Comparison of ENCODE assay signal across 23 cellular contexts in genomic region chr6:70725817-70726413, GRCh38. TPM values are rescaled to one million over a fixed set of nuclear protein-coding genes. Genes with fewer than 3 reads are reported as not detected.
DNase-seq lines count a peak whose midpoint lies in the region; ATAC-seq and TF ChIP-seq lines count a peak whose summit lies in the region.
"Had no signal": no experiment of that assay in that cellular context is flagged by ENCODE, and none has a peak within 500 bp of the region (broad histone marks: within the 10 kb centered on the region; RNA-seq: fewer than 3 reads in every experiment).

No MANE protein-coding gene starts in this region.

- H3K9me3 Mint-ChIP-seq in endothelial cell (ENCODE audit: unreplicated experiment) = no peaks in the 10 kb centered on the region
- no peaks in the 10 kb centered on the region for H3K9me3 Mint-ChIP-seq in natural killer cell
- H3K9me3 Mint-ChIP-seq: activated T-cell treated with anti-CD3 and anti-CD28 coated beads, Interleukin-2, amount 50 U/mL, for 72 hours; stimulated activated naive CD8-positive, alpha-beta T cell treated with anti-CD3 and anti-CD28 coated beads, Interleukin-15, Interleukin-2, amounts not matched to agents 100 ng/mL and 50 ng/mL, for 24 hours had no signal

- TF ChIP-seq CTCF in endothelial cell (IDR thresholded peaks at IDR 0.05; ENCODE audit: unreplicated experiment) (no peak), natural killer cell (IDR thresholded peaks at IDR 0.05) (no peak), gastrocnemius medialis (IDR thresholded peaks at IDR 0.05 in 4 of 5, conservative IDR thresholded peaks at IDR 0.05 in 1 of 5) (no peak)

- ATAC-seq in natural killer cell = no peak
- no peak for ATAC-seq in gastrocnemius medialis
- ATAC-seq: activated T-cell treated with anti-CD3 and anti-CD28 coated beads, Interleukin-2, amount 50 U/mL, for 72 hours; body of pancreas; mucosa of descending colon; Right ventricle myocardium inferior had no signal

- no peak overlapping the region for H3K27ac ChIP-seq in gastrocnemius medialis
- H3K27ac ChIP-seq: body of pancreas had no signal

- no peaks in the 10 kb centered on the region for H3K27me3 ChIP-seq in gastrocnemius medialis
- H3K27me3 ChIP-seq: body of pancreas had no signal

- peaks cover 3% of the 10 kb centered on the region for H3K4me1 Mint-ChIP-seq in endothelial cell (ENCODE audit: unreplicated experiment)
- peaks cover 38 to 45% of the 10 kb centered on the region in 2 donors for H3K4me1 Mint-ChIP-seq in natural killer cell

- in situ Hi-C loops in gastrocnemius medialis (cut with MboI; ENCODE audit: low sequenced_read_pairs in 4 of 4) = no loop called here

- peaks cover 18 to 38% of the 10 kb centered on the region in 2 donors for H3K4me1 ChIP-seq in gastrocnemius medialis

- no peak overlapping the region for H3K4me3 ChIP-seq in gastrocnemius medialis
- H3K4me3 ChIP-seq: body of pancreas, mucosa of descending colon had no signal

- TF ChIP-seq POLR2A in gastrocnemius medialis (IDR thresholded peaks at IDR 0.05) = no peak

- H3K9me3 ChIP-seq in gastrocnemius medialis = no peaks in the 10 kb centered on the region
- H3K9me3 ChIP-seq: body of pancreas, mucosa of descending colon had no signal

- no peaks in the 10 kb centered on the region for H3K36me3 ChIP-seq in gastrocnemius medialis

- H3K36me3 Mint-ChIP-seq in endothelial cell (ENCODE audit: low read depth, unreplicated experiment) = peaks cover 6% of the 10 kb centered on the region
- no peaks in the 10 kb centered on the region for H3K36me3 Mint-ChIP-seq in natural killer cell

- H3K4me3 Mint-ChIP-seq in endothelial cell (ENCODE audit: unreplicated experiment) (no peak overlapping the region), natural killer cell (no peak overlapping the region)
- H3K4me3 Mint-ChIP-seq: dendritic cell treated with granulocyte-macrophage colony-stimulating factor and Interleukin-4, amounts not matched to agents 40 ng/mL and 50 ng/mL, for 4 days; stimulated activated naive CD8-positive, alpha-beta T cell treated with anti-CD3 and anti-CD28 coated beads, Interleukin-15, Interleukin-2, amounts not matched to agents 100 ng/mL and 50 ng/mL, for 24 hours had no signal

- H3K27me3 Mint-ChIP-seq in endothelial cell (ENCODE audit: unreplicated experiment) (peaks cover 2% of the 10 kb centered on the region), natural killer cell (ENCODE audit: low read depth in 2 of 2) (no peaks in the 10 kb centered on the region)
- H3K27me3 Mint-ChIP-seq: dendritic cell treated with granulocyte-macrophage colony-stimulating factor and Interleukin-4, amounts not matched to agents 40 ng/mL and 50 ng/mL, for 4 days; stimulated activated naive CD8-positive, alpha-beta T cell treated with anti-CD3 and anti-CD28 coated beads, Interleukin-15, Interleukin-2, amounts not matched to agents 100 ng/mL and 50 ng/mL, for 24 hours had no signal

- H3K27ac Mint-ChIP-seq in endothelial cell (ENCODE audit: unreplicated experiment) = peak overlapping the region; percentile 61
- no peak overlapping the region for H3K27ac Mint-ChIP-seq in natural killer cell
- H3K27ac Mint-ChIP-seq: activated T-cell treated with anti-CD3 and anti-CD28 coated beads, Interleukin-2, amount 50 U/mL, for 72 hours; dendritic cell treated with granulocyte-macrophage colony-stimulating factor and Interleukin-4, amounts not matched to agents 40 ng/mL and 50 ng/mL, for 4 days; stimulated activated naive CD8-positive, alpha-beta T cell treated with anti-CD3 and anti-CD28 coated beads, Interleukin-15, Interleukin-2, amounts not matched to agents 100 ng/mL and 50 ng/mL, for 24 hours had no signal

- DNase-seq in GM04503 (ENCODE audit: low read depth) = peak; percentile 11
- peak; percentile 20 for DNase-seq in OCI-M1 (lab: John Stamatoyannopoulos, UW)
- no peak for DNase-seq in endothelial cell (ENCODE audit: low spot score)
- peak; percentile 58 for DNase-seq in iris pigment epithelial cell (ENCODE audit: low read depth)
- DNase-seq in natural killer cell = no peak
- DNase-seq in iPS-NIHi11 (ENCODE audit: low spot score) = no peak
- no peak for DNase-seq in gastrocnemius medialis
- no peak for DNase-seq in NCI-H82 treated with DMSO at 0.1 percent for 48 hours (lab: John Stamatoyannopoulos, UW; ENCODE audit: unreplicated experiment)
- DNase-seq: activated CD4-positive, alpha-beta T cell treated with anti-CD3 and anti-CD28 coated beads for 1 hour; activated naive CD4-positive, alpha-beta T cell treated with anti-CD3 and anti-CD28 coated beads, Interleukin-2, amount 50 U/mL, for 16 hours; activated T-cell treated with anti-CD3 and anti-CD28 coated beads, Interleukin-2, amount 50 U/mL, for 72 hours; AML-193; body of pancreas; DMS79; mucosa of descending colon; NCI-H146; small intestine; stimulated activated CD4-positive, alpha-beta T cell treated with anti-CD3 and anti-CD28 coated beads, Interleukin-2, amount 100 ng/mL, for 48 hours; SW 1271; trophoblast cell had no signal

- intact Hi-C loops in natural killer cell (cut with micrococcal nuclease) = no loop called here
- intact Hi-C loops in gastrocnemius medialis (cut with DNase I; ENCODE audit: low total_unique reads) = no loop called here

RNA-seq across cellular contexts. Expression of gene SMAP1, which starts 58.2 kb away (rescaled TPM):
- total RNA-seq in endothelial cell (ENCODE audit: unreplicated experiment) = 40.4 TPM
- total RNA-seq in natural killer cell = 10 to 100 TPM; 28.6 to 35.4 (median 30.6) TPM
- 10 to 100 TPM; 29.4 to 36.6 (median 35.8) TPM for total RNA-seq in gastrocnemius medialis

Comparison
In these comparisons a context has a peak if more than half of its experiments do, and no peak if none do; other contexts are left out.
1. DNase-seq: peak in GM04503 (single experiment), OCI-M1 (single experiment) and iris pigment epithelial cell (single experiment); none in endothelial cell (single experiment), natural killer cell (single experiment), iPS-NIHi11 (single experiment), gastrocnemius medialis (0 of 2) and NCI-H82 treated with DMSO at 0.1 percent for 48 hours (single experiment).